9 cellular contexts compared by ENCODE assay signal in the genomic region with DNA sequence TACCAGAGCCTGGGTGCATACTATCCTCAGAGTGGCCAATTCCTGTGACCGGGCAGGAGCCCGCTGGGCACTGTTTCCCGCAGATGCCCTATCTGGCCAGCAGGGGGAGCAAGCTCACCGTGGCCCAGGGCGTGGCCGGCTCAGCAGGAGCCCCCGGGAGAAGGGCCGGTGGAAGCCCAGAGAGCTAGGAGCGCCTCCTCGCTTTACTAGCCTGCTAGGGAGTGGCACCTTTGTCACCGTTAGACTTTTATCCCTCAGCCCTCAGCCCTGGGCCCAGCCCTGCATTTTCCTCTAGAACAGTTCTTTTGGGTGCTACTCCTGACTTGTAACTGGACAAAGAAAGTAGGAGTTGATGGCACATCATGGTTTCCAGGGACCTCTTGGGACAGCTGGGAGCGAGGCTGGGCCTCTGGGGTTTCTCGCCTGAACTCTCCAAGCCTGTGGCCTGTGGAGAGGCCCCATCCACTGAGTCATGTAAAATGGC. TPM values are rescaled to one million over a fixed set of nuclear protein-coding genes. Genes with fewer than 3 reads are reported as not detected.
A peak's percentile ranks its signal among the peaks of the same experiment; 100 is the strongest.
DNase-seq lines count a peak whose midpoint lies in the region; ATAC-seq lines count a peak whose summit lies in the region.
"Had no signal": no experiment of that assay in that cellular context is flagged by ENCODE, and none has a peak within 500 bp of the region (broad histone marks: within the 10 kb centered on the region; RNA-seq: fewer than 3 reads in every experiment).

No MANE protein-coding gene starts in this region.

- H3K36me3 ChIP-seq in CD4-positive, CD25-positive, alpha-beta regulatory T cell (ENCODE audit: control insufficient read depth, insufficient read depth, low read length), result no peaks in the 10 kb centered on the region

- H3K36me3 Mint-ChIP-seq in CD4-positive, CD25-positive, alpha-beta regulatory T cell, result peaks cover 8% of the 10 kb centered on the region
- H3K36me3 Mint-ChIP-seq in effector memory CD8-positive, alpha-beta T cell (ENCODE audit: insufficient read depth), result peaks cover 8% of the 10 kb centered on the region

- H3K27ac Mint-ChIP-seq in CD4-positive, CD25-positive, alpha-beta regulatory T cell, result no peak overlapping the region
- H3K27ac Mint-ChIP-seq in effector memory CD8-positive, alpha-beta T cell, result peak overlapping the region in 1 of 2 donors; percentile 89
- H3K27ac Mint-ChIP-seq: T-helper 1 cell treated with Interleukin-12 subunit alpha and Interleukin-12 subunit beta and Interleukin-4 antibody, amounts not matched to agents 30 μg/mL and 1 μg/mL, for 36 hours had no signal

- peak; percentile 79 to 84 for ATAC-seq in CD4-positive, CD25-positive, alpha-beta regulatory T cell (ENCODE audit: low read depth in 2 of 2)
- ATAC-seq in GM19328 (IDR thresholded peaks at IDR 0.05; ENCODE audit: unreplicated experiment) (peak; percentile 64), HG03378 (IDR thresholded peaks at IDR 0.05; ENCODE audit: unreplicated experiment) (peak; percentile 67)
- ATAC-seq in effector memory CD8-positive, alpha-beta T cell (replicated peaks), result peak; percentile 63

- peaks cover 0 to 16% (median 6%) of the 10 kb centered on the region in 4 donors for H3K4me1 Mint-ChIP-seq in CD4-positive, CD25-positive, alpha-beta regulatory T cell
- H3K4me1 Mint-ChIP-seq in effector memory CD8-positive, alpha-beta T cell (ENCODE audit: low read depth in 2 of 2), result peaks cover 0 to 20% of the 10 kb centered on the region in 2 donors

- peak overlapping the region in 1 of 4 donors; percentile 57 for H3K4me3 Mint-ChIP-seq in CD4-positive, CD25-positive, alpha-beta regulatory T cell
- peak overlapping the region in 1 of 2 donors; percentile 37 for H3K4me3 Mint-ChIP-seq in effector memory CD8-positive, alpha-beta T cell
- H3K4me3 Mint-ChIP-seq: T-helper 1 cell treated with Interleukin-12 subunit alpha and Interleukin-12 subunit beta and Interleukin-4 antibody, amounts not matched to agents 30 μg/mL and 1 μg/mL, for 36 hours had no signal

- peak; percentile 54 to 60 (median 57) for DNase-seq in CD4-positive, CD25-positive, alpha-beta regulatory T cell
- DNase-seq in NOMO-1 (lab: John Stamatoyannopoulos, UW; ENCODE audit: unreplicated experiment in 2 of 2) (peak; percentile 59 to 65), mucosa of gallbladder (ENCODE audit: low spot score) (peak; percentile 53)
- peak; percentile 87 for DNase-seq in activated CD8-positive, alpha-beta memory T cell treated with anti-CD3 and anti-CD28 coated beads for 24 hours
- peak; percentile 61 to 70 (median 66) for DNase-seq in effector memory CD8-positive, alpha-beta T cell
- peak; percentile 36 for DNase-seq in stimulated activated CD8-positive, alpha-beta memory T cell treated with anti-CD3 and anti-CD28 coated beads, Interleukin-7, amount 100 ng/mL, for 24 hours (ENCODE audit: low read depth)

- H3K9me3 Mint-ChIP-seq in CD4-positive, CD25-positive, alpha-beta regulatory T cell, result no peaks in the 10 kb centered on the region
- H3K9me3 Mint-ChIP-seq in effector memory CD8-positive, alpha-beta T cell, result no peaks in the 10 kb centered on the region

- no peaks in the 10 kb centered on the region for H3K9me3 ChIP-seq in CD4-positive, CD25-positive, alpha-beta regulatory T cell (ENCODE audit: control insufficient read depth in 2 of 2, low read length in 2 of 2)

- no peaks in the 10 kb centered on the region for H3K4me1 ChIP-seq in CD4-positive, CD25-positive, alpha-beta regulatory T cell (ENCODE audit: control insufficient read depth, insufficient read depth, low read length, poor library complexity, severe bottlenecking)

- no peak overlapping the region for H3K4me3 ChIP-seq in CD4-positive, CD25-positive, alpha-beta regulatory T cell (ENCODE audit: low read depth, low read length)

- H3K27me3 Mint-ChIP-seq in CD4-positive, CD25-positive, alpha-beta regulatory T cell, result peaks cover 13% of the 10 kb centered on the region
- peaks cover 22 to 30% of the 10 kb centered on the region in 2 donors for H3K27me3 Mint-ChIP-seq in effector memory CD8-positive, alpha-beta T cell

- H3K27me3 ChIP-seq in CD4-positive, CD25-positive, alpha-beta regulatory T cell (ENCODE audit: control insufficient read depth, insufficient read depth, low read length), result no peaks in the 10 kb centered on the region

- H3K27ac ChIP-seq in CD4-positive, CD25-positive, alpha-beta regulatory T cell (ENCODE audit: insufficient read depth, low read length, poor library complexity, severe bottlenecking), result no peak overlapping the region

RNA-seq across cellular contexts. Expression of gene TMEM177, which starts 24.0 kb away (rescaled TPM):
- 6.3 TPM for total RNA-seq in CD4-positive, CD25-positive, alpha-beta regulatory T cell
- polyA plus RNA-seq in CD4-positive, CD25-positive, alpha-beta regulatory T cell, result 10 to 100 TPM in 3 of 4 donors, 1 to 10 TPM in 1; 6.3 to 15.5 (median 12.2) TPM
- 18.9 TPM for total RNA-seq in mucosa of gallbladder

RNA-seq across cellular contexts. Expression of gene PTPN4, which starts 56.8 kb away (rescaled TPM):
- 113 TPM for total RNA-seq in CD4-positive, CD25-positive, alpha-beta regulatory T cell
- polyA plus RNA-seq in CD4-positive, CD25-positive, alpha-beta regulatory T cell, result 100 to 1,000 TPM in 2 of 4 donors, 10 to 100 TPM in 2; 75.2 to 115 (median 103) TPM
- total RNA-seq in mucosa of gallbladder, result 32.9 TPM

Comparison
In these comparisons a context has a peak if more than half of its experiments do, and no peak if none do; other contexts are left out.
1. DNase-seq: peak in every context shown above with its lines; median percentile 87 in activated CD8-positive, alpha-beta memory T cell treated with anti-CD3 and anti-CD28 coated beads for 24 hours; 66 in effector memory CD8-positive, alpha-beta T cell; 62 in NOMO-1; 57 in CD4-positive, CD25-positive, alpha-beta regulatory T cell; 53 in mucosa of gallbladder; 36 in stimulated activated CD8-positive, alpha-beta memory T cell treated with anti-CD3 and anti-CD28 coated beads, Interleukin-7, amount 100 ng/mL, for 24 hours.